1 cellular context compared by ENCODE assay signal in the genomic region with DNA sequence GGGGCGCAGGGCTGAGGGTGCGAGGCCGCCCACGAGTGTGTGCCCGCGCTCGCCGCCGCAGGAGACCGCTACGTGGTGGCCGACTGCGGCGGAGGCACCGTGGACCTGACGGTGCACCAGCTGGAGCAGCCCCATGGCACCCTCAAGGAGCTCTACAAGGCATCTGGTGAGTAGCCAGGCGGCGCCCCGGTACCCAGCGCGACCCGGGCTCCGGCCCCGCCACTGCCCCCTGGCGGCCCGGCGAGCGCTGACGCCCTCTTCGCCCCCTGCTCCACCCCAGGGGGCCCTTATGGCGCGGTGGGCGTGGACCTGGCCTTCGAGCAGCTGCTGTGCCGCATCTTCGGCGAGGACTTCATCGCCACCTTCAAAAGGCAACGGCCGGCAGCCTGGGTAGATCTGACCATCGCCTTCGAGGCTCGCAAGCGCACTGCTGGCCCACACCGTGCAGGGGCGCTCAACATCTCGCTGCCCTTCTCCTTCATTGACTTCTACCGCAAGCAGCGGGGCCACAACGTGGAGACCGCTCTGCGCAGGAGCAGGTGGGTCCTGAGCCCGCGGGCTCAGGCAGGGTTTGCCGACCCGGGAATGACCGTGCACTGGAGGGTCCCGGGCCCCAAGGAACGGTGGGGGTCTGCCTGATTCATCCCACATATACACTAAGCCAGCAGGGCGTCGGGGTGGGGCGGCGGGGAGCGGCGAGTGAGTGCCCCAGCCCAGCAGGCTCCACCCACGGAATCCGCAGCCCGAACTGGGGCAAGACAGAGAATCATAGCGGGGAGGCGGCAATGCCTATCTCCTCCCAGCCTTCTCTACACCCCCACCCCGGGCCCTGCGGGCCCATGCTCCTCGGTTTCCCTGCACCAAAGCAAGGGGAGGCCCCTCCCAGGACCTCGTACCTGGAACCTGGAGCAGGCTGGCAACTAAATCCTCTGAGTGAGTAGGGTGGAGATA.
A peak's percentile ranks its signal among the peaks of the same experiment; 100 is the strongest.
TF ChIP-seq lines count a peak whose summit lies in the region.

No MANE protein-coding gene starts in this region.

TF ChIP-seq in GM12878, 131 proteins besides CTCF, POLR2A, EP300 and RAD21:
- TF ChIP-seq LARP7 (IDR thresholded peaks at IDR 0.05) (0 out of 2 replicates have a peak, but pooled peaks have one; percentile 25), SMC3 (IDR thresholded peaks at IDR 0.05; ENCODE audit: borderline replicate concordance, low read length) (peak; percentile 21; the same call in 1 of the 2 replicates), HDAC6 (IDR thresholded peaks at IDR 0.05; ENCODE audit: unreplicated experiment) (no peak), YY1 (IDR thresholded peaks at IDR 0.05; ENCODE audit: low read depth, low read length) (peak; percentile 41; the same call in 1 of the 2 replicates), BRCA1 (IDR thresholded peaks at IDR 0.05; ENCODE audit: low read depth, low read length) (no peak)
TF ChIP-seq in GM12878: peak in this region for 3.
